In genomic region chr1:212699104-212699838, GRCh38 we compare ENCODE assay signal across 8 cellular contexts. TPM values are rescaled to one million over a fixed set of nuclear protein-coding genes. Genes with fewer than 3 reads are reported as not detected.
DNase-seq lines count a peak whose midpoint lies in the region; ATAC-seq, FAIRE-seq and TF ChIP-seq lines count a peak whose summit lies in the region.

No MANE protein-coding gene starts in this region.

- no peaks in the 10 kb centered on the region for H3K9me3 ChIP-seq in K562 (replicated peaks; ENCODE audit: control insufficient read depth, insufficient read depth, low read depth, low read length)

- no peak for TF ChIP-seq EP300 in K562 (IDR thresholded peaks at IDR 0.05; ENCODE audit: low read length)

- H3K27me3 Mint-ChIP-seq in T-cell (peaks cover 0 to 7% of the 10 kb centered on the region in 2 donors), immature natural killer cell (ENCODE audit: low read depth in 3 of 3) (peaks cover 11 to 38% (median 27%) of the 10 kb centered on the region in 3 donors)

- peak; percentile 56 to 70 for TF ChIP-seq RAD21 in K562 (CRISPR knock-in tag; conservative IDR thresholded peaks at IDR 0.05 in 1 of 2, IDR thresholded peaks at IDR 0.05 in 1 of 2)

- BruUV-seq in K562 (replicated peaks; lab: Mats Ljungman, UMichigan): no TSS peak

- no peaks in the 10 kb centered on the region for H3K36me3 ChIP-seq in KMS-11 (ENCODE audit: insufficient read depth)
- H3K36me3 ChIP-seq in K562 (ENCODE audit: control insufficient read depth, insufficient read depth, low read length): no peaks in the 10 kb centered on the region

- TF ChIP-seq CTCF in KMS-11 (conservative IDR thresholded peaks at IDR 0.05; ENCODE audit: low read depth, low read length) (peak; percentile 84), K562 (IDR thresholded peaks at IDR 0.05 in 2 of 3, conservative IDR thresholded peaks at IDR 0.05 in 1 of 3; ENCODE audit: insufficient read depth in 2 of 3, low read depth in 1 of 3, low read length in 3 of 3) (peak; percentile 73 to 96 (median 82))

- in situ Hi-C loops in K562 (cut with MboI): no loop called here

- H3K27ac ChIP-seq in KMS-11 (no peak overlapping the region), K562 (ENCODE audit: extremely low read depth, low read depth, low read length) (no peak overlapping the region)

- no peak for FAIRE-seq in K562 (lab: Jason Lieb, UNC)

- under 1% methylated on average over 53 of the region's 72 CpGs for WGBS in K562 (ENCODE audit: insufficient coverage, low coverage, missing lambda C conversion rate)

- H4K20me1 ChIP-seq in KMS-11 (ENCODE audit: insufficient read depth) (no peaks in the 10 kb centered on the region), K562 (replicated peaks; ENCODE audit: control insufficient read depth, insufficient read depth, low read length) (no peaks in the 10 kb centered on the region)

- CTCF ChIA-PET in T-cell (lab: Charles Lee): interaction anchor here (0.7 to 1.0 kb wide), 2 partner anchors 47 to 53 kb away, joined by 3 to 10 read pairs; no protein-coding TSS in a partner anchor
- CTCF ChIA-PET in K562 (lab: Yijun Ruan, JAX; ENCODE audit: low intra/inter-chr PET ratio): interaction anchor here (0.7 to 2.0 kb wide), 3 partner anchors 83 to 362 kb away, joined by 3 to 12 read pairs (median 6); no protein-coding TSS in a partner anchor

- POLR2A ChIA-PET in T-cell (lab: Charles Lee) (no interaction called here), K562 (lab: Yijun Ruan, JAX) (interaction anchor here (0.5 to 1.9 kb wide), 4 partner anchors 11 to 270 kb away, joined by 3 to 4 read pairs (median 3); partner anchors contain the start of gene ATF3)

- ATAC-seq in GM21528 (IDR thresholded peaks at IDR 0.05; ENCODE audit: low FRiP score, unreplicated experiment) (peak; percentile 62), T-cell (replicated peaks in 1 of 4) (peak; percentile 57 to 71 (median 66)), K562 (peak; percentile 94), GM19324 (IDR thresholded peaks at IDR 0.05; ENCODE audit: low FRiP score, unreplicated experiment) (no peak)

- H3K9me3 Mint-ChIP-seq in T-cell (no peaks in the 10 kb centered on the region), immature natural killer cell (no peaks in the 10 kb centered on the region)

- H3K9me1 ChIP-seq in K562 (ENCODE audit: control insufficient read depth, insufficient read depth, low read length): no peaks in the 10 kb centered on the region

- peak overlapping the region; percentile 64 for H3K4me2 ChIP-seq in KMS-11
- peak overlapping the region; percentile 83 for H3K4me2 ChIP-seq in K562 (ENCODE audit: insufficient read depth, low read length)

- H3K27me3 ChIP-seq in KMS-11 (ENCODE audit: insufficient read depth, low read depth) (no peaks in the 10 kb centered on the region), K562 (ENCODE audit: control insufficient read depth in 2 of 2, insufficient read depth in 2 of 2, low read length in 2 of 2) (peaks cover 51 to 52% of the 10 kb centered on the region in 2 experiments)

- H3K4me3 ChIP-seq in KMS-11 (IDR thresholded peaks at IDR 0.05; ENCODE audit: insufficient read depth, low read depth, low read length) (peak overlapping the region; percentile 67), K562 (peak overlapping the region; percentile 46)

- no peak for TF ChIP-seq POLR2A in K562 (conservative IDR thresholded peaks at IDR 0.05)

- H3K4me3 Mint-ChIP-seq in T-cell: peak overlapping the region; percentile 78 to 83 (median 80)
- peak overlapping the region; percentile 80 to 89 (median 86) for H3K4me3 Mint-ChIP-seq in immature natural killer cell

- H3K9ac ChIP-seq in KMS-11: peak overlapping the region; percentile 68
- H3K9ac ChIP-seq in K562 (ENCODE audit: insufficient read depth in 1 of 2, low read depth in 2 of 2, low read length in 2 of 2): peak overlapping the region; percentile 23 to 87; a peak in 3 of 4 replicates

- H3K27ac Mint-ChIP-seq in T-cell (peak overlapping the region in 1 of 2 donors; percentile 66), immature natural killer cell (peak overlapping the region in 2 of 6 donors; percentile 44 to 78)

- peak overlapping the region; percentile 93 for H2AFZ ChIP-seq in KMS-11 (ENCODE audit: low read depth)
- peak overlapping the region; percentile 86 for H2AFZ ChIP-seq in K562 (ENCODE audit: low read depth, low read length)

- no peaks in the 10 kb centered on the region for H3K79me2 ChIP-seq in KMS-11 (ENCODE audit: insufficient read depth, low read depth)
- H3K79me2 ChIP-seq in K562 (ENCODE audit: control insufficient read depth, insufficient read depth, low read length): no peaks in the 10 kb centered on the region

- peak; percentile 92 for DNase-seq in DMS53 (lab: John Stamatoyannopoulos, UW)
- DNase-seq in T-cell: peak in 24 of 34 experiments; percentile 5 to 45 (median 24)
- DNase-seq in K562 (ENCODE audit: extremely low read depth in 1 of 4, low spot score in 3 of 4): peak; percentile 75 to 78 (median 76)
- peak; percentile 36 to 42 (median 38) for DNase-seq in immature natural killer cell
- peak; percentile 46 to 62 for DNase-seq in stimulated activated CD4-positive, alpha-beta T cell treated with anti-CD3 and anti-CD28 coated beads, Interleukin-15, amount 100 ng/mL, for 48 hours (ENCODE audit: low read depth in 2 of 2)

- peaks cover 13% of the 10 kb centered on the region for H3K4me1 ChIP-seq in KMS-11 (ENCODE audit: low read depth, poor library complexity, severe bottlenecking)
- peaks cover 19 to 23% of the 10 kb centered on the region in 2 experiments for H3K4me1 ChIP-seq in K562 (replicated peaks in 1 of 2; ENCODE audit: control insufficient read depth in 2 of 2, insufficient read depth in 2 of 2, low read length in 2 of 2)

- intact Hi-C loops in K562 (cut with micrococcal nuclease): loop anchor here (2.0 to 10.0 kb wide), 2 partner anchors 84 to 216 kb away; no protein-coding TSS in a partner anchor

- H3K4me1 Mint-ChIP-seq in T-cell (peaks cover 37 to 59% (median 55%) of the 10 kb centered on the region in 3 donors), immature natural killer cell (peaks cover 24 to 41% of the 10 kb centered on the region in 2 donors)

- H3K36me3 Mint-ChIP-seq in T-cell: no peaks in the 10 kb centered on the region
- peaks cover 0 to 10% (median 4%) of the 10 kb centered on the region in 3 donors for H3K36me3 Mint-ChIP-seq in immature natural killer cell

TF ChIP-seq in K562, 482 proteins besides CTCF, POLR2A, EP300 and RAD21 (continues in another document):
- TF ChIP-seq THRAP3 (IDR thresholded peaks at IDR 0.05; ENCODE audit: borderline replicate concordance) (no peak), REST (CRISPR knock-in tag; IDR thresholded peaks at IDR 0.05; ENCODE audit: low read depth) (0 out of 2 replicates have a peak, but pooled peaks have one; percentile 63), SMAD4 (CRISPR knock-in tag; conservative IDR thresholded peaks at IDR 0.05) (peak; percentile 60; the same call in 1 of the 2 replicates), SAP30 (IDR thresholded peaks at IDR 0.05; ENCODE audit: borderline replicate concordance, insufficient read depth, low read depth, low read length, poor library complexity, severe bottlenecking) (peak; percentile 83), RBM22 (IDR thresholded peaks at IDR 0.05; ENCODE audit: low read depth, low read length, poor library complexity, severe bottlenecking) (no peak), TAF1 (IDR thresholded peaks at IDR 0.05; ENCODE audit: control insufficient read depth, extremely low read depth, insufficient read depth, low read length, severe bottlenecking) (no peak), BHLHE40 (IDR thresholded peaks at IDR 0.05; ENCODE audit: low read length) (peak; percentile 93)

RNA-seq across cellular contexts. Expression of gene BATF3, which starts 0.4 kb away (rescaled TPM):
- total RNA-seq in T-cell: 1 to 10 TPM in 3 of 5 donors, under 1 TPM in 2; 0.30 to 3.2 (median 2.1) TPM
- total RNA-seq in K562 (2011; cell fraction: chromatin; rRNA removed; ENCODE audit: low replicate concordance): 1.7 and 2.4 TPM in 2 replicates
- 1.3 and 1.6 TPM in 2 replicates for total RNA-seq in K562 (2011; cell fraction: nucleolus; rRNA removed)
- total RNA-seq in K562 (2011; cell fraction: nucleoplasm; rRNA removed): 1.2 and 2.6 TPM in 2 replicates
- total RNA-seq in K562 (2014; rRNA removed): 3.4 and 3.6 TPM in 2 replicates
- 0.96 and 1.1 TPM in 2 replicates for total RNA-seq in K562 (2014; rRNA removed; fragmentation: Illumina TruSeq; extraction: Trizol)
- total RNA-seq in K562 (2015; rRNA removed; fragmentation: Illumina TruSeq; extraction: Trizol): 0.40 and 0.57 TPM in 2 replicates
- total RNA-seq in K562 (2021): 2.0 and 3.8 TPM in 2 replicates
- 0.93 and 2.0 TPM in 2 replicates for polyA plus RNA-seq in K562 (2011; rRNA removed)
- polyA plus RNA-seq in K562 (2011; cell fraction: cytosol; rRNA removed): 0.68 and 4.4 TPM in 2 replicates
- 0.48 and 0.71 TPM in 2 replicates for polyA plus RNA-seq in K562 (2011; cell fraction: nucleus; rRNA removed)
- 1.9 and 8.3 TPM in 2 replicates for polyA plus RNA-seq in K562 (2012)
- 2.7 and 3.1 TPM in 2 replicates for polyA plus RNA-seq in K562 (2014; fragmentation: Illumina TruSeq; extraction: Trizol)
- under 1 TPM; 0.51 to 0.57 TPM for polyA plus RNA-seq in K562 (2014; fragmentation: Nextera tagmentation; extraction: Ambion mirVana)
- polyA plus RNA-seq in K562 (2014; rRNA removed): 3.8 and 5.2 TPM in 2 replicates
- polyA minus RNA-seq in K562 (2011; rRNA and poly(A)+ RNA removed): 0.18 and 0.25 TPM in 2 replicates
- 1.1 TPM in 1 of 2 replicates, not detected in the other for polyA minus RNA-seq in K562 (2011; cell fraction: cytosol; rRNA and poly(A)+ RNA removed)
- polyA minus RNA-seq in K562 (2011; cell fraction: nucleus; rRNA and poly(A)+ RNA removed): 0.11 and 0.54 TPM in 2 replicates
- polyA plus RNA-seq in immature natural killer cell: 1 to 10 TPM; 4.4 to 7.4 (median 7.2) TPM

Comparison
In these comparisons a context has a peak if more than half of its experiments do, and no peak if none do; other contexts are left out.
1. DNase-seq: peak in every context shown above with its lines; median percentile 92 in DMS53; 76 in K562; 54 in stimulated activated CD4-positive, alpha-beta T cell treated with anti-CD3 and anti-CD28 coated beads, Interleukin-15, amount 100 ng/mL, for 48 hours; 38 in immature natural killer cell; 24 in T-cell.